ENCODE assay signal across 8 cellular contexts in the genomic region with DNA sequence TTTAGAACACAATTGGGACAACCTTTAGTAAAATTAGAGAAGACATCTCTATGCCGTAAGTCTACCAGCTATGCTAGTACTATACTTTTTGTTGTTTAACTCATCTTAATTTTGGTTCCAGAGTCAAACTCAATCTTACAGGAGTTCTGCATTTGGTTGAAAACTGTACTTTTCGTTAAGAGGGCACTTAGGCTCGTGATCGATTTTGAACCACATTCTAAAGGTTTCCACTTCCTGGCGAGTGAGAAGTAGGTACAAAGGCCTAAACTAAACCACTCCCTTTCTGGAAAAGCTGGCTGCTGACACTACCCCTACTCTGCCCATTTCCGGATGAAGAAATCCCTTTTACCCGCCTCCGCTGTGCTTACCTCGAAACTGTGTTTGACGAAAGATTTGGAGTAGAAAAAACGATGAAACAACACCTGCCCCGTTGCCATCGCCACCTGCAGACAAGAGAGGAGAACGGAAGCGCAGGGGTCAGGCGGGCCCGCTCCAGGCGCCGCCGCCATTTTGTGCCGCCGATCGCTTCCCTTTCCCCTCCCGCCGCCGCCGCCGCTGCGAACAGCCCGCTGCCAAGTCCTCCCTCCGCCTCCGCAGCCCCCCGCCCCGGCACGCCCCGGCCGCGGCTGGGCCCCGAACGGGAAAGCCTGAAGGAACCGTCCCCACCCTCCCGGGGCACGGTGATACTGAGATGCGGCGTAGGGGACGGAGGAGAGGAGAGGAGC. TPM values are rescaled to one million over a fixed set of nuclear protein-coding genes. Genes with fewer than 3 reads are reported as not detected.
DNase-seq lines count a peak whose midpoint lies in the region; ATAC-seq and TF ChIP-seq lines count a peak whose summit lies in the region.

No MANE protein-coding gene starts in this region.

- POLR2A ChIA-PET in Panc1 (lab: Charles Lee), result interaction anchor here (0.7 to 2.7 kb wide), 2 partner anchors 15 to 16 kb away, joined by 3 to 59 read pairs; no protein-coding TSS in a partner anchor

- H3K4me1 ChIP-seq in Panc1 (ENCODE audit: control insufficient read depth, insufficient read depth, low read length) (peaks cover 45% of the 10 kb centered on the region), stomach smooth muscle (ENCODE audit: control insufficient read depth, insufficient read depth, low read length) (peaks cover 25% of the 10 kb centered on the region)

- H3K4me1 Mint-ChIP-seq in neural crest cell, result peaks cover 67% of the 10 kb centered on the region

- DNase-seq in Panc1 (ENCODE audit: low read depth, low spot score) (no peak), activated T-helper 1 cell treated with Interleukin-2 at 50 U/mL for 16 hours (ENCODE audit: low read depth) (peak; percentile 69), fibroblast of peridontal ligament (ENCODE audit: extremely low read depth) (peak; percentile 51), neural crest cell (ENCODE audit: low read depth, low spot score) (peak; percentile 54)

- H3K27me3 ChIP-seq in Panc1 (ENCODE audit: control insufficient read depth, insufficient read depth, low read length) (no peaks in the 10 kb centered on the region), stomach smooth muscle (ENCODE audit: control insufficient read depth in 1 of 2, insufficient read depth in 2 of 2, low read length in 2 of 2) (no peaks in the 10 kb centered on the region)

- peak overlapping the region; percentile 100 for H3K9ac ChIP-seq in stomach smooth muscle (ENCODE audit: low read length in 2 of 2)

- CTCF ChIA-PET in Panc1 (lab: Charles Lee), result interaction anchor here (0.7 kb wide), 1 partner anchor 16 kb away, joined by 3 read pairs; no protein-coding TSS in a partner anchor

- H3K36me3 Mint-ChIP-seq in neural crest cell (ENCODE audit: low read depth), result peaks cover 28% of the 10 kb centered on the region

- H3K4me3 ChIP-seq in Panc1 (ENCODE audit: low read depth in 2 of 2, low read length in 2 of 2), result peak overlapping the region; percentile 71 to 88
- H3K4me3 ChIP-seq in stomach smooth muscle (ENCODE audit: low read length in 2 of 2), result peak overlapping the region; percentile 96 to 99

- peak; percentile 44 for TF ChIP-seq CTCF in C4-2B (conservative IDR thresholded peaks at IDR 0.05)
- peak; percentile 41 for TF ChIP-seq CTCF in Panc1 (IDR thresholded peaks at IDR 0.05)
- peak; percentile 36 for TF ChIP-seq CTCF in neural crest cell (conservative IDR thresholded peaks at IDR 0.05)

- peak; percentile 49 for ATAC-seq in GM19438 (IDR thresholded peaks at IDR 0.05; ENCODE audit: low read depth, unreplicated experiment)
- peak; percentile 23 for ATAC-seq in HG03565 (IDR thresholded peaks at IDR 0.05; ENCODE audit: unreplicated experiment)
- peak; percentile 62 for ATAC-seq in Panc1

- H3K27me3 Mint-ChIP-seq in neural crest cell (ENCODE audit: low read depth), result no peaks in the 10 kb centered on the region

- peak overlapping the region; percentile 99 for H3K4me3 Mint-ChIP-seq in neural crest cell

- no TSS peak for BruUV-seq in Panc1 (replicated peaks; lab: Mats Ljungman, UMichigan)

- H3K27ac ChIP-seq in C4-2B (peak overlapping the region; percentile 99), Panc1 (ENCODE audit: low read length) (peak overlapping the region; percentile 100), stomach smooth muscle (ENCODE audit: low read length) (peak overlapping the region; percentile 100)

- intact Hi-C loops in Panc1 (cut with micrococcal nuclease; ENCODE audit: unreplicated experiment), result no loop called here

- H3K9me3 ChIP-seq in Panc1 (ENCODE audit: control insufficient read depth, insufficient read depth, low read depth, low read length), result no peaks in the 10 kb centered on the region
- H3K9me3 ChIP-seq in stomach smooth muscle (ENCODE audit: control insufficient read depth in 2 of 2, low read length in 2 of 2), result no peaks in the 10 kb centered on the region

- H3K36me3 ChIP-seq in Panc1 (ENCODE audit: control insufficient read depth, insufficient read depth, low read length), result peaks cover 50% of the 10 kb centered on the region
- peaks cover 5 to 39% of the 10 kb centered on the region in 2 donors for H3K36me3 ChIP-seq in stomach smooth muscle (ENCODE audit: control insufficient read depth in 2 of 2, insufficient read depth in 2 of 2, low read length in 2 of 2)

- in situ Hi-C loops in Panc1 (cut with HindIII; ENCODE audit: low pct_unique_long_range_greater_than_20kb, low sequenced_read_pairs), result no loop called here

- no peaks in the 10 kb centered on the region for H3K9me3 Mint-ChIP-seq in neural crest cell

- H3K27ac Mint-ChIP-seq in neural crest cell (ENCODE audit: unreplicated experiment), result peak overlapping the region; percentile 99

RNA-seq across cellular contexts. Expression of a gene that starts 0.7 kb away (rescaled TPM):
- total RNA-seq in Panc1 (2021; ENCODE audit: unreplicated experiment) (118 TPM), neural crest cell (127 and 136 TPM in 2 replicates)
- 48.3 TPM for polyA plus RNA-seq in Panc1 (2012; ENCODE audit: insufficient read length)
